In the genomic region with DNA sequence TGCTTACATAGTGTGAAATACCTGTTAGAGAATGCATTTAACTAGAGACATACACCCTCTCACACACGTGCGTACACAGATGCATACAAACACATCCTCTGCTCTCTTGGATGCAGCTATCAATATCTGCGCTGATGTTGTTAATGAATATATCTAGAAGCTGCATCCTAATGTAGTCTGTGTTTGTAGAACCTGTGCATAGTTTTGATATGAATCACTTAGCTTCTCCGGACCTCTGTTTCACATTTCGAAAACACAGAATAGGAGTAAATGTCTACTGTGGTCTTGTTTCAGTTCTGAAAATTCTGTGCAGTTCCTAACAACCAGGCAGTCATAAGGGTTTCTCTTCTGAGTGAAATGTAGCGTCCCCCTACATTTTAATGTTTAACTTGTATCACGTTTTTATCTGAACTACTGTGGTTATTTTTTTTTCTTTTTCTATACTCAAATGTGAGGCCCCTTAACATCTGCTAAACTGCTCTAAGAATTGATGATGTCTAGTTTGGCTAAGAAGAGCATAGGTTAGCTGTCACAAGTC, we compare ENCODE assay signal across 8 cellular contexts.
A peak's percentile ranks its signal among the peaks of the same experiment; 100 is the strongest.
DNase-seq lines count a peak whose midpoint lies in the region; ATAC-seq and TF ChIP-seq lines count a peak whose summit lies in the region.

No MANE protein-coding gene starts in this region.

- POLR2A ChIA-PET in activated CD4-positive, alpha-beta memory T cell treated with anti-CD3 and anti-CD28 coated beads for 36 hours (lab: Charles Lee): interaction anchor here (0.5 to 1.9 kb wide), 6 partner anchors 14 to 378 kb away, joined by 3 to 20 read pairs (median 4); no protein-coding TSS in a partner anchor

- no peaks in the 10 kb centered on the region for H3K27me3 Mint-ChIP-seq in activated CD8-positive, alpha-beta memory T cell treated with anti-CD3 and anti-CD28 coated beads, Interleukin-2, amount 10 ng/mL, durations not matched to agents 7 days and 5 days
- H3K27me3 Mint-ChIP-seq in activated CD4-positive, alpha-beta memory T cell treated with anti-CD3 and anti-CD28 coated beads for 36 hours: no peaks in the 10 kb centered on the region
- no peaks in the 10 kb centered on the region for H3K27me3 Mint-ChIP-seq in stimulated activated memory B cell treated with anti-CD40 and anti-IgM and Interleukin-4, amounts not matched to agents 10 μg/mL and 1 μg/mL and 100 μg/mL, for 72 hours
- H3K27me3 Mint-ChIP-seq in CD14-positive monocyte (ENCODE audit: low read depth in 3 of 3): no peaks in the 10 kb centered on the region

- peak; percentile 90 for ATAC-seq in activated CD8-positive, alpha-beta memory T cell treated with anti-CD3 and anti-CD28 coated beads, Interleukin-2, amount 10 ng/mL, durations not matched to agents 7 days and 5 days
- ATAC-seq in HG02981 (IDR thresholded peaks at IDR 0.05; ENCODE audit: unreplicated experiment): peak; percentile 98
- peak; percentile 98 for ATAC-seq in stimulated activated memory B cell treated with anti-CD40 and anti-IgM and Interleukin-4, amounts not matched to agents 10 μg/mL and 1 μg/mL and 100 μg/mL, for 72 hours

- TF ChIP-seq CTCF in CD14-positive monocyte (IDR thresholded peaks at IDR 0.05): no peak

- intact Hi-C loops in activated CD4-positive, alpha-beta memory T cell treated with anti-CD3 and anti-CD28 coated beads for 36 hours (cut with micrococcal nuclease): loop anchor here (1.0 to 5.0 kb wide), 7 partner anchors 8 to 211 kb away; no protein-coding TSS in a partner anchor
- intact Hi-C loops in CD14-positive monocyte (cut with micrococcal nuclease) (no loop called here), cardiac septum (cut with DNase I) (no loop called here)

- H3K36me3 Mint-ChIP-seq in activated CD8-positive, alpha-beta memory T cell treated with anti-CD3 and anti-CD28 coated beads, Interleukin-2, amount 10 ng/mL, durations not matched to agents 7 days and 5 days: peaks cover 3% of the 10 kb centered on the region
- H3K36me3 Mint-ChIP-seq in activated CD4-positive, alpha-beta memory T cell treated with anti-CD3 and anti-CD28 coated beads for 36 hours: no peaks in the 10 kb centered on the region
- peaks cover 16% of the 10 kb centered on the region for H3K36me3 Mint-ChIP-seq in stimulated activated memory B cell treated with anti-CD40 and anti-IgM and Interleukin-4, amounts not matched to agents 10 μg/mL and 1 μg/mL and 100 μg/mL, for 72 hours
- peaks cover 5 to 8% of the 10 kb centered on the region in 2 donors for H3K36me3 Mint-ChIP-seq in CD14-positive monocyte

- H3K9me3 Mint-ChIP-seq in activated CD8-positive, alpha-beta memory T cell treated with anti-CD3 and anti-CD28 coated beads, Interleukin-2, amount 10 ng/mL, durations not matched to agents 7 days and 5 days (ENCODE audit: low read depth): no peaks in the 10 kb centered on the region
- no peaks in the 10 kb centered on the region for H3K9me3 Mint-ChIP-seq in activated CD4-positive, alpha-beta memory T cell treated with anti-CD3 and anti-CD28 coated beads for 36 hours
- H3K9me3 Mint-ChIP-seq in stimulated activated memory B cell treated with anti-CD40 and anti-IgM and Interleukin-4, amounts not matched to agents 10 μg/mL and 1 μg/mL and 100 μg/mL, for 72 hours: no peaks in the 10 kb centered on the region
- H3K9me3 Mint-ChIP-seq in CD14-positive monocyte: no peaks in the 10 kb centered on the region

- DNase-seq in activated CD8-positive, alpha-beta memory T cell treated with anti-CD3 and anti-CD28 coated beads, Interleukin-2, amount 10 ng/mL, durations not matched to agents 7 days and 5 days: no peak
- no peak for DNase-seq in activated CD8-positive, alpha-beta memory T cell treated with anti-CD3 and anti-CD28 coated beads, Interleukin-2, amount 50 U/mL, for 48 hours
- no peak for DNase-seq in activated CD4-positive, alpha-beta memory T cell treated with anti-CD3 and anti-CD28 coated beads for 36 hours
- DNase-seq in CD14-positive monocyte (ENCODE audit: low spot score): no peak
- no peak for DNase-seq in cardiac septum (ENCODE audit: low spot score)
- no peak for DNase-seq in DMS 273 treated with DMSO at 0.1 percent for 48 hours (lab: John Stamatoyannopoulos, UW)

- H3K27ac Mint-ChIP-seq in activated CD8-positive, alpha-beta memory T cell treated with anti-CD3 and anti-CD28 coated beads, Interleukin-2, amount 10 ng/mL, durations not matched to agents 7 days and 5 days: peak overlapping the region; percentile 81
- H3K27ac Mint-ChIP-seq in activated CD4-positive, alpha-beta memory T cell treated with anti-CD3 and anti-CD28 coated beads for 36 hours: peak overlapping the region; percentile 49
- H3K27ac Mint-ChIP-seq in stimulated activated memory B cell treated with anti-CD40 and anti-IgM and Interleukin-4, amounts not matched to agents 10 μg/mL and 1 μg/mL and 100 μg/mL, for 72 hours: peak overlapping the region; percentile 78
- H3K27ac Mint-ChIP-seq in CD14-positive monocyte: no peak overlapping the region

- peaks cover 44% of the 10 kb centered on the region for H3K4me1 Mint-ChIP-seq in activated CD8-positive, alpha-beta memory T cell treated with anti-CD3 and anti-CD28 coated beads, Interleukin-2, amount 10 ng/mL, durations not matched to agents 7 days and 5 days
- H3K4me1 Mint-ChIP-seq in activated CD4-positive, alpha-beta memory T cell treated with anti-CD3 and anti-CD28 coated beads for 36 hours (ENCODE audit: low read depth): peaks cover 48% of the 10 kb centered on the region
- H3K4me1 Mint-ChIP-seq in stimulated activated memory B cell treated with anti-CD40 and anti-IgM and Interleukin-4, amounts not matched to agents 10 μg/mL and 1 μg/mL and 100 μg/mL, for 72 hours: peaks cover 62% of the 10 kb centered on the region
- peaks cover 20% of the 10 kb centered on the region for H3K4me1 Mint-ChIP-seq in CD14-positive monocyte

- CTCF ChIA-PET in activated CD8-positive, alpha-beta memory T cell treated with anti-CD3 and anti-CD28 coated beads, Interleukin-2, amount 10 ng/mL, durations not matched to agents 7 days and 5 days (lab: Charles Lee): interaction anchor here (0.6 to 4.0 kb wide), 4 partner anchors 13 to 116 kb away, joined by 3 to 27 read pairs (median 5); no protein-coding TSS in a partner anchor
- CTCF ChIA-PET in activated CD4-positive, alpha-beta memory T cell treated with anti-CD3 and anti-CD28 coated beads for 36 hours (lab: Charles Lee): interaction anchor here (1.0 to 2.4 kb wide), 5 partner anchors 13 to 39 kb away, joined by 3 to 7 read pairs (median 7); no protein-coding TSS in a partner anchor

- H3K4me3 Mint-ChIP-seq in activated CD8-positive, alpha-beta memory T cell treated with anti-CD3 and anti-CD28 coated beads, Interleukin-2, amount 10 ng/mL, durations not matched to agents 7 days and 5 days: peak overlapping the region; percentile 41
- H3K4me3 Mint-ChIP-seq in activated CD4-positive, alpha-beta memory T cell treated with anti-CD3 and anti-CD28 coated beads for 36 hours: peak overlapping the region; percentile 18
- peak overlapping the region; percentile 53 for H3K4me3 Mint-ChIP-seq in stimulated activated memory B cell treated with anti-CD40 and anti-IgM and Interleukin-4, amounts not matched to agents 10 μg/mL and 1 μg/mL and 100 μg/mL, for 72 hours
- no peak overlapping the region for H3K4me3 Mint-ChIP-seq in CD14-positive monocyte

Comparison
In these comparisons a context has a peak if more than half of its experiments do, and no peak if none do; other contexts are left out.
1. H3K27ac Mint-ChIP-seq: peak in activated CD8-positive, alpha-beta memory T cell treated with anti-CD3 and anti-CD28 coated beads, Interleukin-2, amount 10 ng/mL, durations not matched to agents 7 days and 5 days (single experiment), activated CD4-positive, alpha-beta memory T cell treated with anti-CD3 and anti-CD28 coated beads for 36 hours (single experiment) and stimulated activated memory B cell treated with anti-CD40 and anti-IgM and Interleukin-4, amounts not matched to agents 10 μg/mL and 1 μg/mL and 100 μg/mL, for 72 hours (single experiment); none in CD14-positive monocyte (0 of 7).
2. H3K4me3 Mint-ChIP-seq: peak in activated CD8-positive, alpha-beta memory T cell treated with anti-CD3 and anti-CD28 coated beads, Interleukin-2, amount 10 ng/mL, durations not matched to agents 7 days and 5 days (single experiment), activated CD4-positive, alpha-beta memory T cell treated with anti-CD3 and anti-CD28 coated beads for 36 hours (single experiment) and stimulated activated memory B cell treated with anti-CD40 and anti-IgM and Interleukin-4, amounts not matched to agents 10 μg/mL and 1 μg/mL and 100 μg/mL, for 72 hours (single experiment); none in CD14-positive monocyte (0 of 2).
3. Peak in every context shown above with its lines, with median percentiles within 50 percentile points of each other: ATAC-seq.